In genomic region chr17:39754958-39755549, GRCh38 we compare ENCODE assay signal across 8 cellular contexts. TPM values are rescaled to one million over a fixed set of nuclear protein-coding genes. Genes with fewer than 3 reads are reported as not detected.
DNase-seq lines count a peak whose midpoint lies in the region; ATAC-seq and TF ChIP-seq lines count a peak whose summit lies in the region.

No MANE protein-coding gene starts in this region.

- DNase-seq in Right ventricle myocardium superior: no peak
- DNase-seq in cardiac septum (ENCODE audit: low spot score): no peak
- DNase-seq in adrenal gland: peak in 3 of 7 donors; percentile 19 to 58 (median 37)
- no peak for DNase-seq in NCI-H128 (lab: John Stamatoyannopoulos, UW; ENCODE audit: unreplicated experiment)
- no peak for DNase-seq in NCI-H82 treated with DMSO at 0.1 percent for 48 hours (lab: John Stamatoyannopoulos, UW; ENCODE audit: unreplicated experiment)

- WGBS in adrenal gland, 4 donors: 31 to 66% (median 38%) methylated on average over 13 to 21 of the region's 21 CpGs

- peak; percentile 5 for ATAC-seq in Right ventricle myocardium superior (ENCODE audit: poor library complexity)
- ATAC-seq in GM21825 (IDR thresholded peaks at IDR 0.05; ENCODE audit: unreplicated experiment): no peak

- H3K4me1 ChIP-seq in adrenal gland (replicated peaks in 1 of 2) (peaks cover 8 to 15% of the 10 kb centered on the region in 2 donors), subcutaneous abdominal adipose tissue (ENCODE audit: control insufficient read depth in 5 of 5, insufficient read depth in 5 of 5, low read length in 5 of 5) (peaks cover 0 to 32% (median 22%) of the 10 kb centered on the region in 5 donors)

- peak overlapping the region in 4 of 5 donors; percentile 73 to 86 (median 78) for H3K9ac ChIP-seq in subcutaneous abdominal adipose tissue (ENCODE audit: low read length in 5 of 5)

- no peak for TF ChIP-seq POLR2A in adrenal gland (IDR thresholded peaks at IDR 0.05)

- H3K9me3 ChIP-seq in adrenal gland (replicated peaks in 1 of 3): no peaks in the 10 kb centered on the region
- H3K9me3 ChIP-seq in subcutaneous abdominal adipose tissue (ENCODE audit: control insufficient read depth in 5 of 5, low read length in 5 of 5): no peaks in the 10 kb centered on the region

- H3K27ac ChIP-seq in adrenal gland: peak overlapping the region; percentile 34 to 91 (median 79)
- peak overlapping the region; percentile 93 for H3K27ac ChIP-seq in layer of hippocampus (ENCODE audit: low read depth, low read length)
- peak overlapping the region; percentile 77 for H3K27ac ChIP-seq in subcutaneous abdominal adipose tissue (ENCODE audit: low read depth, low read length)

- intact Hi-C loops in Right ventricle myocardium superior (cut with DNase I) (loop anchor here (5.0 to 10.0 kb wide), 2 partner anchors 133 to 210 kb away; no protein-coding TSS in a partner anchor), cardiac septum (cut with DNase I) (loop anchor here (5.0 kb wide), 3 partner anchors 118 to 208 kb away; partner anchors contain the start of gene STARD3), adrenal gland (cut with DNase I) (loop anchor here (5.0 to 10.0 kb wide), 2 partner anchors 128 to 210 kb away; partner anchors contain the start of gene PPP1R1B (in 1 of the 2))

- peak overlapping the region; percentile 7 to 73 (median 63) for H3K4me3 ChIP-seq in adrenal gland
- H3K4me3 ChIP-seq in subcutaneous abdominal adipose tissue (ENCODE audit: low read depth in 1 of 5, low read length in 5 of 5): peak overlapping the region in 4 of 5 donors; percentile 71 to 79 (median 76)

- H3K36me3 ChIP-seq in adrenal gland (replicated peaks in 1 of 2) (no peaks in the 10 kb centered on the region), subcutaneous abdominal adipose tissue (ENCODE audit: control insufficient read depth in 5 of 5, insufficient read depth in 5 of 5, low read length in 5 of 5) (no peaks in the 10 kb centered on the region)

- TF ChIP-seq CTCF in adrenal gland (IDR thresholded peaks at IDR 0.05): no peak

- H3K27me3 ChIP-seq in adrenal gland (no peaks in the 10 kb centered on the region), layer of hippocampus (ENCODE audit: control insufficient read depth, insufficient read depth, low read length) (peaks cover 2% of the 10 kb centered on the region), subcutaneous abdominal adipose tissue (ENCODE audit: control insufficient read depth in 5 of 5, insufficient read depth in 4 of 5, low read length in 5 of 5) (peaks cover 0 to 6% (median 0%) of the 10 kb centered on the region in 5 donors)

RNA-seq across cellular contexts. Expression of gene GRB7, which starts 17.3 kb away (rescaled TPM):
- 2.2 TPM for total RNA-seq in Right ventricle myocardium superior
- 0.65 TPM for total RNA-seq in cardiac septum
- 1 to 10 TPM in 1 of 8 donors, under 1 TPM in 3, not detected in 4; 0.11 to 1.2 (median 0.33) TPM for total RNA-seq in adrenal gland
- under 1 TPM in 2 of 3 donors, not detected in 1; 0.17 to 0.56 TPM for polyA plus RNA-seq in adrenal gland

RNA-seq across cellular contexts. Expression of gene MIEN1, which starts 24.7 kb away (rescaled TPM):
- total RNA-seq in Right ventricle myocardium superior: 50.4 TPM
- total RNA-seq in cardiac septum: 48.5 TPM
- total RNA-seq in adrenal gland: 100 to 1,000 TPM in 1 of 8 donors, 10 to 100 TPM in 7; 41.9 to 210 (median 46.7) TPM
- 100 to 1,000 TPM in 2 of 3 donors, 10 to 100 TPM in 1; 79.9 to 130 (median 108) TPM for polyA plus RNA-seq in adrenal gland

RNA-seq across cellular contexts. Expression of gene ERBB2, which starts 55.2 kb away (rescaled TPM):
- total RNA-seq in Right ventricle myocardium superior: 64.2 TPM
- 84.4 TPM for total RNA-seq in cardiac septum
- total RNA-seq in adrenal gland: 10 to 100 TPM in 6 of 8 donors, 1 to 10 TPM in 2; 7.4 to 16.9 (median 12.4) TPM
- polyA plus RNA-seq in adrenal gland: 10 to 100 TPM in 1 of 3 donors, 1 to 10 TPM in 2; 4.8 to 12.3 (median 8.3) TPM
